10 cellular contexts compared by ENCODE assay signal in genomic region chr3:47017504-47018268, GRCh38. TPM values are rescaled to one million over a fixed set of nuclear protein-coding genes. Genes with fewer than 3 reads are reported as not detected.
A peak's percentile ranks its signal among the peaks of the same experiment; 100 is the strongest.
DNase-seq lines count a peak whose midpoint lies in the region; ATAC-seq and TF ChIP-seq lines count a peak whose summit lies in the region.
"Had no signal": no experiment of that assay in that cellular context is flagged by ENCODE, and none has a peak within 500 bp of the region (broad histone marks: within the 10 kb centered on the region; RNA-seq: fewer than 3 reads in every experiment).

No MANE protein-coding gene starts in this region.

- H3K27me3 ChIP-seq in endodermal cell (ENCODE audit: control insufficient read depth, insufficient read depth, low read length, poor library complexity, severe bottlenecking) (no peaks in the 10 kb centered on the region), smooth muscle cell (ENCODE audit: low read depth) (no peaks in the 10 kb centered on the region), sigmoid colon (no peaks in the 10 kb centered on the region)

- H3K4me1 Mint-ChIP-seq in activated CD4-positive, alpha-beta T cell treated with anti-CD3 and anti-CD28 coated beads, Interleukin-2, amount 10 ng/mL, durations not matched to agents 7 days and 5 days = peaks cover 56% of the 10 kb centered on the region
- H3K4me1 Mint-ChIP-seq in endodermal cell = peaks cover 7% of the 10 kb centered on the region

- CTCF ChIA-PET in activated CD4-positive, alpha-beta T cell treated with anti-CD3 and anti-CD28 coated beads, Interleukin-2, amount 10 ng/mL, durations not matched to agents 7 days and 5 days (lab: Charles Lee) = interaction anchor here (1.3 kb wide), 3 partner anchors 11 to 100 kb away, joined by 3 to 7 read pairs (median 4); no protein-coding TSS in a partner anchor

- no peak for TF ChIP-seq POLR2A in sigmoid colon (IDR thresholded peaks at IDR 0.05)

- H3K4me3 ChIP-seq in endodermal cell (ENCODE audit: low read length) (no peak overlapping the region), smooth muscle cell (no peak overlapping the region), sigmoid colon (no peak overlapping the region)

- TF ChIP-seq EP300 in sigmoid colon (IDR thresholded peaks at IDR 0.05) = no peak

- H3K27me3 Mint-ChIP-seq in activated CD4-positive, alpha-beta T cell treated with anti-CD3 and anti-CD28 coated beads, Interleukin-2, amount 10 ng/mL, durations not matched to agents 7 days and 5 days = no peaks in the 10 kb centered on the region
- H3K27me3 Mint-ChIP-seq in endodermal cell (ENCODE audit: insufficient read depth) = no peaks in the 10 kb centered on the region

- intact Hi-C loops in sigmoid colon (cut with DNase I) = no loop called here

- no peak for ATAC-seq in GM18907 (IDR thresholded peaks at IDR 0.05; ENCODE audit: unreplicated experiment)

- H3K9ac ChIP-seq in endodermal cell (ENCODE audit: extremely low read depth, low read length, poor library complexity, severe bottlenecking) = no peak overlapping the region
- H3K9ac ChIP-seq in smooth muscle cell (ENCODE audit: low read depth) = peak overlapping the region; percentile 0

- POLR2A ChIA-PET in activated CD4-positive, alpha-beta T cell treated with anti-CD3 and anti-CD28 coated beads, Interleukin-2, amount 10 ng/mL, durations not matched to agents 7 days and 5 days (lab: Charles Lee) = no interaction called here

- peak overlapping the region; percentile 67 for H3K27ac Mint-ChIP-seq in activated CD4-positive, alpha-beta T cell treated with anti-CD3 and anti-CD28 coated beads, Interleukin-2, amount 10 ng/mL, durations not matched to agents 7 days and 5 days
- no peak overlapping the region for H3K27ac Mint-ChIP-seq in endodermal cell

- H3K79me2 ChIP-seq in smooth muscle cell (ENCODE audit: low read depth) = peaks cover 17% of the 10 kb centered on the region

- no peak overlapping the region for H2AFZ ChIP-seq in smooth muscle cell (ENCODE audit: low read depth)

- H4K20me1 ChIP-seq in smooth muscle cell (ENCODE audit: low read depth) = peaks cover 68% of the 10 kb centered on the region

- peaks cover 24% of the 10 kb centered on the region for H3F3A ChIP-seq in smooth muscle cell (ENCODE audit: low read depth)

- H3K9me3 Mint-ChIP-seq in activated CD4-positive, alpha-beta T cell treated with anti-CD3 and anti-CD28 coated beads, Interleukin-2, amount 10 ng/mL, durations not matched to agents 7 days and 5 days = no peaks in the 10 kb centered on the region
- no peaks in the 10 kb centered on the region for H3K9me3 Mint-ChIP-seq in endodermal cell

- H3K4me1 ChIP-seq in endodermal cell (ENCODE audit: control insufficient read depth, insufficient read depth, low read length) (peaks cover 4% of the 10 kb centered on the region), smooth muscle cell (ENCODE audit: low read depth) (peaks cover 8% of the 10 kb centered on the region), sigmoid colon (peaks cover 0 to 25% (median 22%) of the 10 kb centered on the region in 4 donors)

- H3K27ac ChIP-seq in endodermal cell (ENCODE audit: low read depth, low read length) = no peak overlapping the region
- peak overlapping the region; percentile 87 for H3K27ac ChIP-seq in smooth muscle cell (ENCODE audit: low read depth)
- H3K27ac ChIP-seq in sigmoid colon = no peak overlapping the region

- peak overlapping the region; percentile 61 for H3K4me2 ChIP-seq in smooth muscle cell

- 95 to 98% methylated on average over 5 to 6 of the region's 6 CpGs for WGBS in endodermal cell (ENCODE audit: insufficient coverage in 1 of 2, insufficient read length in 1 of 2), 2 experiments
- WGBS in smooth muscle cell (ENCODE audit: low lambda C conversion rate) = 89% methylated on average over 6 of the region's 6 CpGs
- 60 to 87% methylated on average over 6 of the region's 6 CpGs for WGBS in sigmoid colon, 2 donors

- no peaks in the 10 kb centered on the region for H3K9me3 ChIP-seq in endodermal cell (ENCODE audit: control insufficient read depth, low read length)
- no peaks in the 10 kb centered on the region for H3K9me3 ChIP-seq in smooth muscle cell (replicated peaks; ENCODE audit: low read depth)
- H3K9me3 ChIP-seq in sigmoid colon = no peaks in the 10 kb centered on the region

- TF ChIP-seq CTCF in endodermal cell (conservative IDR thresholded peaks at IDR 0.05) = no peak
- TF ChIP-seq CTCF in smooth muscle cell (IDR thresholded peaks at IDR 0.05; ENCODE audit: borderline replicate concordance, insufficient read depth, poor library complexity, severe bottlenecking) = no peak
- no peak for TF ChIP-seq CTCF in sigmoid colon (IDR thresholded peaks at IDR 0.05)

- peak; percentile 6 for DNase-seq in activated CD4-positive, alpha-beta T cell treated with anti-CD3 and anti-CD28 coated beads, Interleukin-2, amount 10 ng/mL, durations not matched to agents 7 days and 5 days
- no peak for DNase-seq in activated CD4-positive, alpha-beta T cell treated with anti-CD3 and anti-CD28 coated beads for 1 hour
- DNase-seq in NCI-H524 (lab: John Stamatoyannopoulos, UW) (peak; percentile 35 to 74), endodermal cell (peak; percentile 72), smooth muscle cell (lab: John Stamatoyannopoulos, UW; ENCODE audit: unreplicated experiment) (no peak), sigmoid colon (no peak)
- no peak for DNase-seq in stimulated activated CD4-positive, alpha-beta T cell treated with anti-CD3 and anti-CD28 coated beads, Interleukin-4, amount 100 ng/mL, for 1 hour
- DNase-seq: C1 segment of cervical spinal cord, NCI-H69 had no signal

- peaks cover 29% of the 10 kb centered on the region for H3K36me3 Mint-ChIP-seq in activated CD4-positive, alpha-beta T cell treated with anti-CD3 and anti-CD28 coated beads, Interleukin-2, amount 10 ng/mL, durations not matched to agents 7 days and 5 days (ENCODE audit: low read depth)
- peaks cover 38% of the 10 kb centered on the region for H3K36me3 Mint-ChIP-seq in endodermal cell (ENCODE audit: low read depth)

- H3K4me3 Mint-ChIP-seq in activated CD4-positive, alpha-beta T cell treated with anti-CD3 and anti-CD28 coated beads, Interleukin-2, amount 10 ng/mL, durations not matched to agents 7 days and 5 days = no peak overlapping the region
- H3K4me3 Mint-ChIP-seq in endodermal cell = no peak overlapping the region

- H3K36me3 ChIP-seq in endodermal cell (ENCODE audit: control insufficient read depth, insufficient read depth, low read length) = peaks cover 62% of the 10 kb centered on the region
- peaks cover 6% of the 10 kb centered on the region for H3K36me3 ChIP-seq in smooth muscle cell (ENCODE audit: low read depth)
- H3K36me3 ChIP-seq in sigmoid colon = peaks cover 13 to 67% (median 30%) of the 10 kb centered on the region in 4 donors

RNA-seq across cellular contexts. Expression of gene NBEAL2, which starts 38.2 kb away (rescaled TPM):
- 100 to 1,000 TPM; 194 to 212 TPM for total RNA-seq in activated CD4-positive, alpha-beta T cell treated with anti-CD3 and anti-CD28 coated beads, Interleukin-2, amount 10 ng/mL, durations not matched to agents 7 days and 5 days
- 10 to 100 TPM; 59.2 to 64.0 TPM for total RNA-seq in endodermal cell
- 22.9 TPM for polyA plus RNA-seq in endodermal cell (2013, experiment 1 of 2)
- 17.8 TPM for polyA plus RNA-seq in endodermal cell (2013, experiment 2 of 2)
- total RNA-seq in smooth muscle cell = 11.0 and 11.9 TPM in 2 replicates
- polyA plus RNA-seq in smooth muscle cell = 4.1 and 26.8 TPM in 2 replicates
- 10 to 100 TPM in 3 of 4 donors, 1 to 10 TPM in 1; 9.6 to 36.0 (median 13.5) TPM for total RNA-seq in sigmoid colon
- polyA plus RNA-seq in sigmoid colon = 10 to 100 TPM in 2 of 3 donors, 1 to 10 TPM in 1; 7.8 to 88.0 (median 11.3) TPM

RNA-seq across cellular contexts. Expression of gene CCDC12, which starts 41.1 kb away (rescaled TPM):
- total RNA-seq in activated CD4-positive, alpha-beta T cell treated with anti-CD3 and anti-CD28 coated beads, Interleukin-2, amount 10 ng/mL, durations not matched to agents 7 days and 5 days = 10 to 100 TPM; 48.7 to 56.1 TPM
- total RNA-seq in endodermal cell (10 to 100 TPM; 46.7 to 47.8 TPM), smooth muscle cell (12.5 and 23.9 TPM in 2 replicates), sigmoid colon (10 to 100 TPM; 33.1 to 41.0 (median 36.6) TPM)
- polyA plus RNA-seq in endodermal cell (2013, experiment 1 of 2) = 44.4 TPM
- polyA plus RNA-seq in endodermal cell (2013, experiment 2 of 2) = 41.1 TPM
- polyA plus RNA-seq in smooth muscle cell (52.4 and 69.0 TPM in 2 replicates), sigmoid colon (10 to 100 TPM; 58.9 to 80.9 (median 77.5) TPM)

Comparison
In these comparisons a context has a peak if more than half of its experiments do, and no peak if none do; other contexts are left out.
1. DNase-seq: peak in activated CD4-positive, alpha-beta T cell treated with anti-CD3 and anti-CD28 coated beads, Interleukin-2, amount 10 ng/mL, durations not matched to agents 7 days and 5 days (single experiment), NCI-H524 (2 of 2) and endodermal cell (single experiment); none in activated CD4-positive, alpha-beta T cell treated with anti-CD3 and anti-CD28 coated beads for 1 hour (single experiment), smooth muscle cell (single experiment), sigmoid colon (single experiment) and stimulated activated CD4-positive, alpha-beta T cell treated with anti-CD3 and anti-CD28 coated beads, Interleukin-4, amount 100 ng/mL, for 1 hour (single experiment).